1 cellular context compared by ENCODE assay signal in the genomic region with DNA sequence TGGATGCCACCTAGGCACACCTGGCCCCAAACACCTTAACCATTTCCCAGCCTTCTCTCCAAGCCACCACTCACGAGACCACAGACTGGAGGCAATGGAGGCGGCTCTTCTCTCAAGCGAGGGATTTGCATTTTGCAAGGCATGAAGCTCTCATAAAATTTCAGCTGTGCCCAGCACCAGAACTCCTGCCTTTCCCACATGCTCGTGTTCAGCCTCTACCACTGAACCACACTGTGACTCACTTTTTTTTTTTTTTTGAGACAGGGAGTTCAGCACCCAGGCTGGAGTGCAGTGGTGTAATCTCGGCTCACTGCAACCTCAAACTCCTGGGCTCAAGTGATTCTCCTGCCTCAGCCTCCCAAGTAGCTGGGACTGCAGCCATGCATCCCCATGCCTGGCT.
TF ChIP-seq lines count a peak whose summit lies in the region.

No MANE protein-coding gene starts in this region.

TF ChIP-seq in IMR-90, 13 proteins besides CTCF, POLR2A, EP300 and RAD21:
- TF ChIP-seq MAZ (IDR thresholded peaks at IDR 0.05; ENCODE audit: borderline replicate concordance, low read depth, low read length) = no peak
- TF ChIP-seq MXI1 (IDR thresholded peaks at IDR 0.05; ENCODE audit: borderline replicate concordance, low read depth, low read length) = no peak
- TF ChIP-seq FOS (IDR thresholded peaks at IDR 0.05; ENCODE audit: low read depth, low read length) = no peak
- no peak for TF ChIP-seq MAFK (IDR thresholded peaks at IDR 0.05; ENCODE audit: low read depth, low read length)
- no peak for TF ChIP-seq RCOR1 (IDR thresholded peaks at IDR 0.05; ENCODE audit: insufficient replicate concordance, low read length)
- no peak for TF ChIP-seq ELK1 (IDR thresholded peaks at IDR 0.05; ENCODE audit: borderline replicate concordance, low read depth, low read length)
- TF ChIP-seq USF2 (IDR thresholded peaks at IDR 0.05; ENCODE audit: low read depth, low read length) = no peak
- TF ChIP-seq RFX5 (IDR thresholded peaks at IDR 0.05; ENCODE audit: low read depth, low read length) = no peak
TF ChIP-seq in IMR-90: peak in this region for 0.
